Comparison of ENCODE assay signal across 34 cellular contexts in genomic region chr6:46888578-46888977, GRCh38. TPM values are rescaled to one million over a fixed set of nuclear protein-coding genes. Genes with fewer than 3 reads are reported as not detected.
DNase-seq lines count a peak whose midpoint lies in the region; ATAC-seq and TF ChIP-seq lines count a peak whose summit lies in the region.
"Had no signal": no experiment of that assay in that cellular context is flagged by ENCODE, and none has a peak within 500 bp of the region (broad histone marks: within the 10 kb centered on the region; RNA-seq: fewer than 3 reads in every experiment).

No MANE protein-coding gene starts in this region.

- H3K27me3 ChIP-seq in PC-3 (ENCODE audit: low read length) = no peaks in the 10 kb centered on the region
- H3K27me3 ChIP-seq in naive thymus-derived CD4-positive, alpha-beta T cell (ENCODE audit: control insufficient read depth in 2 of 2, insufficient read depth in 2 of 2, low read length in 2 of 2) = no peaks in the 10 kb centered on the region
- H3K27me3 ChIP-seq: gastrocnemius medialis, MG63 had no signal

- peak overlapping the region; percentile 37; the same call in 1 of the 2 replicates for H3K4me3 ChIP-seq in PC-3 (ENCODE audit: low read length)
- no peak overlapping the region for H3K4me3 ChIP-seq in choroid plexus epithelial cell (ENCODE audit: low read depth, low read length)
- no peak overlapping the region for H3K4me3 ChIP-seq in naive thymus-derived CD4-positive, alpha-beta T cell (ENCODE audit: low read length)
- H3K4me3 ChIP-seq: gastrocnemius medialis, K562, lung, MG63, mucosa of descending colon had no signal

- intact Hi-C loops in Calu3 (cut with micrococcal nuclease; ENCODE audit: unreplicated experiment) (no loop called here), PC-3 (cut with micrococcal nuclease) (loop anchor here (1.0 kb wide), 1 partner anchor 95 kb away; no protein-coding TSS in a partner anchor)
- intact Hi-C loops in naive thymus-derived CD4-positive, alpha-beta T cell (cut with micrococcal nuclease) = no loop called here

- peak overlapping the region; percentile 96 for H3K27ac ChIP-seq in PC-3 (ENCODE audit: low read length)
- H3K27ac ChIP-seq in naive thymus-derived CD4-positive, alpha-beta T cell (ENCODE audit: low read depth, low read length) = no peak overlapping the region
- H3K27ac ChIP-seq: gastrocnemius medialis had no signal

- no peak overlapping the region for H3K4me3 Mint-ChIP-seq in Calu3 (ENCODE audit: low read depth, unreplicated experiment)
- H3K4me3 Mint-ChIP-seq in naive thymus-derived CD4-positive, alpha-beta T cell = no peak overlapping the region
- H3K4me3 Mint-ChIP-seq: activated naive CD8-positive, alpha-beta T cell treated with anti-CD3 and anti-CD28 coated beads for 36 hours; CD14-positive monocyte; dendritic cell treated with granulocyte-macrophage colony-stimulating factor and Interleukin-4, amounts not matched to agents 40 ng/mL and 50 ng/mL, for 4 days; endodermal cell; natural killer cell treated with Interleukin-12 subunit alpha and Interleukin-12 subunit beta and Interleukin-15 and Interleukin-18, amount 100 ng/mL, for 72 hours; stimulated activated memory B cell treated with anti-CD40 and anti-IgM and Interleukin-4, amounts not matched to agents 10 μg/mL and 1 μg/mL and 100 μg/mL, for 72 hours; T-helper 2 cell treated with Interferon-gamma antibody and Interleukin-4, amounts not matched to agents 5 μg/mL and 100 μg/mL, for 36 hours; type B pancreatic cell had no signal

- no peaks in the 10 kb centered on the region for H3K79me2 ChIP-seq in PC-3 (ENCODE audit: low read length)

- no peaks in the 10 kb centered on the region for H3K36me3 ChIP-seq in PC-3 (ENCODE audit: low read depth, low read length)
- no peaks in the 10 kb centered on the region for H3K36me3 ChIP-seq in naive thymus-derived CD4-positive, alpha-beta T cell (ENCODE audit: control insufficient read depth in 2 of 3, insufficient read depth in 3 of 3, low read length in 3 of 3)
- H3K36me3 ChIP-seq: gastrocnemius medialis, MG63 had no signal

- BruUV-seq in Calu3 (replicated peaks; lab: Mats Ljungman, UMichigan) (no TSS peak), PC-3 (replicated peaks; lab: Mats Ljungman, UMichigan) (no TSS peak)

- peak overlapping the region; percentile 27 for H3K27ac Mint-ChIP-seq in Calu3 (ENCODE audit: unreplicated experiment)
- no peak overlapping the region for H3K27ac Mint-ChIP-seq in naive thymus-derived CD4-positive, alpha-beta T cell
- H3K27ac Mint-ChIP-seq: activated naive CD8-positive, alpha-beta T cell treated with anti-CD3 and anti-CD28 coated beads for 36 hours; CD14-positive monocyte; dendritic cell treated with granulocyte-macrophage colony-stimulating factor and Interleukin-4, amounts not matched to agents 40 ng/mL and 50 ng/mL, for 4 days; endodermal cell; natural killer cell treated with Interleukin-12 subunit alpha and Interleukin-12 subunit beta and Interleukin-15 and Interleukin-18, amount 100 ng/mL, for 72 hours; stimulated activated memory B cell treated with anti-CD40 and anti-IgM and Interleukin-4, amounts not matched to agents 10 μg/mL and 1 μg/mL and 100 μg/mL, for 72 hours; T-helper 2 cell treated with Interferon-gamma antibody and Interleukin-4, amounts not matched to agents 5 μg/mL and 100 μg/mL, for 36 hours; type B pancreatic cell had no signal

- H3K9ac ChIP-seq in PC-3 (ENCODE audit: low read length) = peak overlapping the region; percentile 77

- no peaks in the 10 kb centered on the region for H3K27me3 Mint-ChIP-seq in Calu3 (ENCODE audit: unreplicated experiment)
- peaks cover 0 to 11% (median 0%) of the 10 kb centered on the region in 5 donors for H3K27me3 Mint-ChIP-seq in naive thymus-derived CD4-positive, alpha-beta T cell
- H3K27me3 Mint-ChIP-seq: dendritic cell treated with granulocyte-macrophage colony-stimulating factor and Interleukin-4, amounts not matched to agents 40 ng/mL and 50 ng/mL, for 4 days; stimulated activated memory B cell treated with anti-CD40 and anti-IgM and Interleukin-4, amounts not matched to agents 10 μg/mL and 1 μg/mL and 100 μg/mL, for 72 hours; type B pancreatic cell had no signal

- POLR2A ChIA-PET in PC-3 (lab: Charles Lee; ENCODE audit: unreplicated experiment) = interaction anchor here (0.5 kb wide), 2 partner anchors 434 to 782 kb away, joined by 3 to 4 read pairs; no protein-coding TSS in a partner anchor
- POLR2A ChIA-PET in naive thymus-derived CD4-positive, alpha-beta T cell (lab: Charles Lee) = no interaction called here

- no peaks in the 10 kb centered on the region for H3K9me2 ChIP-seq in PC-3 (replicated peaks; ENCODE audit: low read length)

- DNase-seq in Calu3 (peak; percentile 10), PC-3 (peak; percentile 91), choroid plexus epithelial cell (ENCODE audit: low read depth) (peak; percentile 9), kidney tubule cell (ENCODE audit: low spot score) (peak; percentile 46)
- DNase-seq in activated naive CD4-positive, alpha-beta T cell treated with anti-CD3 and anti-CD28 coated beads, Interleukin-2, amount 50 U/mL, for 16 hours = no peak
- DNase-seq in naive thymus-derived CD4-positive, alpha-beta T cell = no peak
- DNase-seq: activated CD4-positive, alpha-beta T cell treated with anti-CD3 and anti-CD28 coated beads for 4 hours; activated CD8-positive, alpha-beta memory T cell treated with anti-CD3 and anti-CD28 coated beads for 24 hours; activated naive CD8-positive, alpha-beta T cell treated with anti-CD3 and anti-CD28 coated beads for 36 hours; activated T-cell treated with anti-CD3 and anti-CD28 coated beads for 4 hours; aorta; Caco-2; central memory CD4-positive, alpha-beta T cell; endodermal cell; gastrocnemius medialis; hippocampal formation; left cardiac atrium; MG63; mucosa of descending colon; NCI-H2029; NCI-H526; NK-92 treated with Interleukin-12 subunit alpha and Interleukin-12 subunit beta, amount 100 ng/mL, for 24 hours; SHP77; substantia nigra had no signal

- peaks cover 3% of the 10 kb centered on the region for H3F3A ChIP-seq in PC-3 (ENCODE audit: low read length, unreplicated experiment)

- H3K36me3 Mint-ChIP-seq in Calu3 (ENCODE audit: insufficient read depth, unreplicated experiment) = no peaks in the 10 kb centered on the region
- H3K36me3 Mint-ChIP-seq in naive thymus-derived CD4-positive, alpha-beta T cell = no peaks in the 10 kb centered on the region
- H3K36me3 Mint-ChIP-seq: activated naive CD8-positive, alpha-beta T cell treated with anti-CD3 and anti-CD28 coated beads for 36 hours; CD14-positive monocyte; natural killer cell treated with Interleukin-12 subunit alpha and Interleukin-12 subunit beta and Interleukin-15 and Interleukin-18, amount 100 ng/mL, for 72 hours; stimulated activated memory B cell treated with anti-CD40 and anti-IgM and Interleukin-4, amounts not matched to agents 10 μg/mL and 1 μg/mL and 100 μg/mL, for 72 hours; type B pancreatic cell had no signal

- no peak overlapping the region for H2AFZ ChIP-seq in PC-3 (ENCODE audit: low read length)

- no peaks in the 10 kb centered on the region for H3K9me3 Mint-ChIP-seq in Calu3 (ENCODE audit: low read depth, unreplicated experiment)
- H3K9me3 Mint-ChIP-seq in naive thymus-derived CD4-positive, alpha-beta T cell = no peaks in the 10 kb centered on the region
- H3K9me3 Mint-ChIP-seq: activated naive CD8-positive, alpha-beta T cell treated with anti-CD3 and anti-CD28 coated beads for 36 hours; dendritic cell treated with granulocyte-macrophage colony-stimulating factor and Interleukin-4, amounts not matched to agents 40 ng/mL and 50 ng/mL, for 4 days; endodermal cell; natural killer cell treated with Interleukin-12 subunit alpha and Interleukin-12 subunit beta and Interleukin-15 and Interleukin-18, amount 100 ng/mL, for 72 hours; stimulated activated memory B cell treated with anti-CD40 and anti-IgM and Interleukin-4, amounts not matched to agents 10 μg/mL and 1 μg/mL and 100 μg/mL, for 72 hours; T-helper 2 cell treated with Interferon-gamma antibody and Interleukin-4, amounts not matched to agents 5 μg/mL and 100 μg/mL, for 36 hours; type B pancreatic cell had no signal

- H4K20me1 ChIP-seq in PC-3 (ENCODE audit: low read length) = no peaks in the 10 kb centered on the region

- ATAC-seq in PC-3 (peak; percentile 81), GM19455 (IDR thresholded peaks at IDR 0.05; ENCODE audit: unreplicated experiment) (no peak), GM18511 (IDR thresholded peaks at IDR 0.05; ENCODE audit: unreplicated experiment) (no peak)
- no peak for ATAC-seq in naive thymus-derived CD4-positive, alpha-beta T cell
- ATAC-seq: gastrocnemius medialis; K562; left cardiac atrium; mucosa of descending colon; natural killer cell treated with Interleukin-12 subunit alpha and Interleukin-12 subunit beta and Interleukin-15 and Interleukin-18, amount 100 ng/mL, for 72 hours; stimulated activated memory B cell treated with anti-CD40 and anti-IgM and Interleukin-4, amounts not matched to agents 10 μg/mL and 1 μg/mL and 100 μg/mL, for 72 hours had no signal

- H3K9me3 ChIP-seq in PC-3 (ENCODE audit: low read length) = no peaks in the 10 kb centered on the region
- no peaks in the 10 kb centered on the region for H3K9me3 ChIP-seq in naive thymus-derived CD4-positive, alpha-beta T cell (ENCODE audit: control insufficient read depth in 2 of 3, low read length in 3 of 3)
- H3K9me3 ChIP-seq: Caco-2, gastrocnemius medialis, MG63, mucosa of descending colon had no signal

- peak overlapping the region; percentile 77 for H3K4me2 ChIP-seq in PC-3 (ENCODE audit: low read length)

- CTCF ChIA-PET in Calu3 (lab: Charles Lee) (interaction anchor here (0.6 to 1.3 kb wide), 4 partner anchors 9 to 37 kb away, joined by 3 to 7 read pairs (median 4); no protein-coding TSS in a partner anchor), PC-3 (lab: Charles Lee) (no interaction called here)
- CTCF ChIA-PET in naive thymus-derived CD4-positive, alpha-beta T cell (lab: Charles Lee) = no interaction called here

- peaks cover 35% of the 10 kb centered on the region for H3K4me1 ChIP-seq in PC-3 (ENCODE audit: insufficient read depth, low read length)
- H3K4me1 ChIP-seq in naive thymus-derived CD4-positive, alpha-beta T cell (ENCODE audit: control insufficient read depth in 2 of 2, insufficient read depth in 2 of 2, low read length in 2 of 2) = no peaks in the 10 kb centered on the region
- H3K4me1 ChIP-seq: gastrocnemius medialis had no signal

- TF ChIP-seq CTCF in Calu3 (IDR thresholded peaks at IDR 0.05; ENCODE audit: unreplicated experiment) (no peak), PC-3 (conservative IDR thresholded peaks at IDR 0.05; ENCODE audit: low read depth, low read length) (no peak), choroid plexus epithelial cell (conservative IDR thresholded peaks at IDR 0.05; ENCODE audit: low read depth, low read length) (no peak)

- H3K4me1 Mint-ChIP-seq in Calu3 (ENCODE audit: low read depth, unreplicated experiment) = peaks cover 16% of the 10 kb centered on the region
- no peaks in the 10 kb centered on the region for H3K4me1 Mint-ChIP-seq in naive thymus-derived CD4-positive, alpha-beta T cell
- H3K4me1 Mint-ChIP-seq: activated naive CD8-positive, alpha-beta T cell treated with anti-CD3 and anti-CD28 coated beads for 36 hours; CD14-positive monocyte; endodermal cell; stimulated activated memory B cell treated with anti-CD40 and anti-IgM and Interleukin-4, amounts not matched to agents 10 μg/mL and 1 μg/mL and 100 μg/mL, for 72 hours had no signal

RNA-seq across cellular contexts. Expression of gene ADGRF5, which starts 33.2 kb away (rescaled TPM):
- total RNA-seq in Calu3 (2022) = 0.07 and 0.24 TPM in 2 replicates
- total RNA-seq in PC-3 (2014; rRNA removed) = 0.75 and 1.6 TPM in 2 replicates
- not detected for total RNA-seq in naive thymus-derived CD4-positive, alpha-beta T cell
- not detected for polyA plus RNA-seq in naive thymus-derived CD4-positive, alpha-beta T cell
- total RNA-seq: activated naive CD8-positive, alpha-beta T cell treated with anti-CD3 and anti-CD28 coated beads for 36 hours; Caco-2; endodermal cell; natural killer cell treated with Interleukin-12 subunit alpha and Interleukin-12 subunit beta and Interleukin-15 and Interleukin-18, amount 100 ng/mL, for 72 hours had no signal
- polyA plus RNA-seq: CD14-positive monocyte, K562 had no signal

Comparison
In these comparisons a context has a peak if more than half of its experiments do, and no peak if none do; other contexts are left out.
1. DNase-seq: peak in Calu3 (single experiment), PC-3 (single experiment), choroid plexus epithelial cell (single experiment) and kidney tubule cell (single experiment); none in activated naive CD4-positive, alpha-beta T cell treated with anti-CD3 and anti-CD28 coated beads, Interleukin-2, amount 50 U/mL, for 16 hours (single experiment) and naive thymus-derived CD4-positive, alpha-beta T cell (0 of 9).